1 cellular context compared by ENCODE assay signal in the genomic region with DNA sequence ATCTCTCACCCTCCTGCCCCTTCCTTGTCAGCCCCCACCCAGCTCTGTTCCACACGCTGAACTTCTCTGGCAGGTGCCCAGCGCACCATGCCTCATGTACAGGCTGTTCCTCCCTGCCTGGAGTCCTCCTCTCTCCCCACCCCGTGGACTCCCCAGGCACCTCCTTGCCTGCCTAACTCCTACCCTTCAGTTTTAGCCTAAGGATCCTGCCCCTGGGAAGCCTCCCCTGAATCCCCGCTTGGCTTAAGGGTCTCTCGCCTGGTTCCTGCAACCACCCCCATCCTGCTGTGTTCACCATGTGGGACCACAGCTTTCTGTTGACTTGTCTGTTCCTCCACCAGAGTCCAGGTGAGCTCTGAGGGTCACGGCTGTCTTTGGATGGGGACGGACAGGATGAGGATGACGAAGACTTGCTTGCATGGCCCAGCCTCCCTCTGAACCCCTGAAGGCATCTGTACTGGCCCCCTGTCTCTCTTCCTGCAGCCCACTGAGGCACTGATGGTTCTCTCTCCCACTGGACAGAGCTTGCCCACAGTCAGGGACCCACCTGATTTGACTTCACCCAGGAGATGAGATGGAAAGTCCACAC.
TF ChIP-seq lines count a peak whose summit lies in the region.

No MANE protein-coding gene starts in this region.

TF ChIP-seq in HCT116, 20 proteins besides CTCF, POLR2A, EP300 and RAD21:
- TF ChIP-seq YY1 (IDR thresholded peaks at IDR 0.05; ENCODE audit: extremely low read depth, insufficient replicate concordance, low read depth, low read length), result no peak
- no peak for TF ChIP-seq JUND (IDR thresholded peaks at IDR 0.05)
- TF ChIP-seq CBX3 (IDR thresholded peaks at IDR 0.05; ENCODE audit: low read depth), result no peak
- TF ChIP-seq POLR2AphosphoS5 (IDR thresholded peaks at IDR 0.05; ENCODE audit: low read depth, low read length), result no peak
- TF ChIP-seq ZNF274 (IDR thresholded peaks at IDR 0.05; ENCODE audit: low read depth, low read length), result no peak
- no peak for TF ChIP-seq ELF1 (IDR thresholded peaks at IDR 0.05; ENCODE audit: borderline replicate concordance, low read depth)
- TF ChIP-seq, protein P1, sequence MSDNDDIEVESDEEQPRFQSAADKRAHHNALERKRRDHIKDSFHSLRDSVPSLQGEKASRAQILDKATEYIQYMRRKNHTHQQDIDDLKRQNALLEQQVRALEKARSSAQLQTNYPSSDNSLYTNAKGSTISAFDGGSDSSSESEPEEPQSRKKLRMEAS (IDR thresholded peaks at IDR 0.05), result no peak
- TF ChIP-seq, protein P2, sequence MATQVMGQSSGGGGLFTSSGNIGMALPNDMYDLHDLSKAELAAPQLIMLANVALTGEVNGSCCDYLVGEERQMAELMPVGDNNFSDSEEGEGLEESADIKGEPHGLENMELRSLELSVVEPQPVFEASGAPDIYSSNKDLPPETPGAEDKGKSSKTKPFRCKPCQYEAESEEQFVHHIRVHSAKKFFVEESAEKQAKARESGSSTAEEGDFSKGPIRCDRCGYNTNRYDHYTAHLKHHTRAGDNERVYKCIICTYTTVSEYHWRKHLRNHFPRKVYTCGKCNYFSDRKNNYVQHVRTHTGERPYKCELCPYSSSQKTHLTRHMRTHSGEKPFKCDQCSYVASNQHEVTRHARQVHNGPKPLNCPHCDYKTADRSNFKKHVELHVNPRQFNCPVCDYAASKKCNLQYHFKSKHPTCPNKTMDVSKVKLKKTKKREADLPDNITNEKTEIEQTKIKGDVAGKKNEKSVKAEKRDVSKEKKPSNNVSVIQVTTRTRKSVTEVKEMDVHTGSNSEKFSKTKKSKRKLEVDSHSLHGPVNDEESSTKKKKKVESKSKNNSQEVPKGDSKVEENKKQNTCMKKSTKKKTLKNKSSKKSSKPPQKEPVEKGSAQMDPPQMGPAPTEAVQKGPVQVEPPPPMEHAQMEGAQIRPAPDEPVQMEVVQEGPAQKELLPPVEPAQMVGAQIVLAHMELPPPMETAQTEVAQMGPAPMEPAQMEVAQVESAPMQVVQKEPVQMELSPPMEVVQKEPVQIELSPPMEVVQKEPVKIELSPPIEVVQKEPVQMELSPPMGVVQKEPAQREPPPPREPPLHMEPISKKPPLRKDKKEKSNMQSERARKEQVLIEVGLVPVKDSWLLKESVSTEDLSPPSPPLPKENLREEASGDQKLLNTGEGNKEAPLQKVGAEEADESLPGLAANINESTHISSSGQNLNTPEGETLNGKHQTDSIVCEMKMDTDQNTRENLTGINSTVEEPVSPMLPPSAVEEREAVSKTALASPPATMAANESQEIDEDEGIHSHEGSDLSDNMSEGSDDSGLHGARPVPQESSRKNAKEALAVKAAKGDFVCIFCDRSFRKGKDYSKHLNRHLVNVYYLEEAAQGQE (IDR thresholded peaks at IDR 0.05; ENCODE audit: low read depth), result no peak
- no peak for TF ChIP-seq TCF7L2 (IDR thresholded peaks at IDR 0.05; ENCODE audit: borderline replicate concordance, extremely low read depth, insufficient read depth, insufficient read length)
- no peak for TF ChIP-seq SIN3A (IDR thresholded peaks at IDR 0.05; ENCODE audit: low read depth)
- no peak for TF ChIP-seq SRF (IDR thresholded peaks at IDR 0.05; ENCODE audit: low read depth)
- TF ChIP-seq, protein P3, sequence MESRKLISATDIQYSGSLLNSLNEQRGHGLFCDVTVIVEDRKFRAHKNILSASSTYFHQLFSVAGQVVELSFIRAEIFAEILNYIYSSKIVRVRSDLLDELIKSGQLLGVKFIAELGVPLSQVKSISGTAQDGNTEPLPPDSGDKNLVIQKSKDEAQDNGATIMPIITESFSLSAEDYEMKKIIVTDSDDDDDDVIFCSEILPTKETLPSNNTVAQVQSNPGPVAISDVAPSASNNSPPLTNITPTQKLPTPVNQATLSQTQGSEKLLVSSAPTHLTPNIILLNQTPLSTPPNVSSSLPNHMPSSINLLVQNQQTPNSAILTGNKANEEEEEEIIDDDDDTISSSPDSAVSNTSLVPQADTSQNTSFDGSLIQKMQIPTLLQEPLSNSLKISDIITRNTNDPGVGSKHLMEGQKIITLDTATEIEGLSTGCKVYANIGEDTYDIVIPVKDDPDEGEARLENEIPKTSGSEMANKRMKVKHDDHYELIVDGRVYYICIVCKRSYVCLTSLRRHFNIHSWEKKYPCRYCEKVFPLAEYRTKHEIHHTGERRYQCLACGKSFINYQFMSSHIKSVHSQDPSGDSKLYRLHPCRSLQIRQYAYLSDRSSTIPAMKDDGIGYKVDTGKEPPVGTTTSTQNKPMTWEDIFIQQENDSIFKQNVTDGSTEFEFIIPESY (IDR thresholded peaks at IDR 0.05; ENCODE audit: extremely low read depth, insufficient replicate concordance, low read length), result no peak
